Comparison of ENCODE assay signal across 1 cellular context in the genomic region with DNA sequence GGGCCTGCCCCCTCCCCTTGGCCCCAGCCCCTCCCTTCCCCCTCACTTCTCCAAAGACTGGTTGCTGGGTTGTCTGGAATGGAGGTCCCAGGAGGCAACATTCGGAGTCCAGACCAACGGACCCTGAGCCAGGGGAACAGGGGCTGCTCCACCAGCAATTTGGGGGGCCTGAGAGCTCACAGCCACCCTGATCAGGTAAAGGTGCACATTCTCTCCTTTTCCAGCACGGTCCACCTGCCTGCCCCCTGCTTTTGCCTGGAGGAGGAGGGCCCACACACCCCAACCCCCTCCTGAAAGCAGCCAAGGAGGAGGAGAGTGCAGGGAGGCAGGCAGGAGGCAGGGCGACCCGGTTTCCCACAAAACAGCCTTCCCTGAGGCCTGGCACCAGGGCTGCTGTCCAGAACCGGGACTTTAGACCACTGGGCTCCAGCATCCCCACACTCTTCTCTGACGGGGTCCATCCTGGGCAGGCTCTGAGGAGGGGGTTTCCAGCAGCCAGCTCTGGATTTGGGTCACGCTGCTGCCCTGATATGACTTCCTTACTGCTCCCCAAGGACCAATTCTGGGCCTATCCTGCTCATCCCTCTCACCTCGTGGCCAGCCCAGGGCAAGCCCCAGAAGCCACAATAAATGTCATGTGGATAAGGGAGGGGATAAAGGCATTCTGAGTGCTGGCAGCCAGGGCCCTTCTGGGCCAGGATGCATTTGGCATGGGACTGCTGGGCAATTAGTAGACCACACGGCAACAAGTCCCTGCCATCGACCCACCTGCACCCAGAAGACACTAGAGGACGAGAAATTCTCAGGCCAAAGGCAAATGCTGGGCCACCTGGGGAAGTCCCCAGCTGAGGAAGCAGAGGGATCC.
TF ChIP-seq lines count a peak whose summit lies in the region.

No MANE protein-coding gene starts in this region.

TF ChIP-seq in neural cell, 6 proteins besides CTCF, POLR2A, EP300 and RAD21:
- no peak for TF ChIP-seq POLR2AphosphoS5 (IDR thresholded peaks at IDR 0.05)
- TF ChIP-seq, protein P1, sequence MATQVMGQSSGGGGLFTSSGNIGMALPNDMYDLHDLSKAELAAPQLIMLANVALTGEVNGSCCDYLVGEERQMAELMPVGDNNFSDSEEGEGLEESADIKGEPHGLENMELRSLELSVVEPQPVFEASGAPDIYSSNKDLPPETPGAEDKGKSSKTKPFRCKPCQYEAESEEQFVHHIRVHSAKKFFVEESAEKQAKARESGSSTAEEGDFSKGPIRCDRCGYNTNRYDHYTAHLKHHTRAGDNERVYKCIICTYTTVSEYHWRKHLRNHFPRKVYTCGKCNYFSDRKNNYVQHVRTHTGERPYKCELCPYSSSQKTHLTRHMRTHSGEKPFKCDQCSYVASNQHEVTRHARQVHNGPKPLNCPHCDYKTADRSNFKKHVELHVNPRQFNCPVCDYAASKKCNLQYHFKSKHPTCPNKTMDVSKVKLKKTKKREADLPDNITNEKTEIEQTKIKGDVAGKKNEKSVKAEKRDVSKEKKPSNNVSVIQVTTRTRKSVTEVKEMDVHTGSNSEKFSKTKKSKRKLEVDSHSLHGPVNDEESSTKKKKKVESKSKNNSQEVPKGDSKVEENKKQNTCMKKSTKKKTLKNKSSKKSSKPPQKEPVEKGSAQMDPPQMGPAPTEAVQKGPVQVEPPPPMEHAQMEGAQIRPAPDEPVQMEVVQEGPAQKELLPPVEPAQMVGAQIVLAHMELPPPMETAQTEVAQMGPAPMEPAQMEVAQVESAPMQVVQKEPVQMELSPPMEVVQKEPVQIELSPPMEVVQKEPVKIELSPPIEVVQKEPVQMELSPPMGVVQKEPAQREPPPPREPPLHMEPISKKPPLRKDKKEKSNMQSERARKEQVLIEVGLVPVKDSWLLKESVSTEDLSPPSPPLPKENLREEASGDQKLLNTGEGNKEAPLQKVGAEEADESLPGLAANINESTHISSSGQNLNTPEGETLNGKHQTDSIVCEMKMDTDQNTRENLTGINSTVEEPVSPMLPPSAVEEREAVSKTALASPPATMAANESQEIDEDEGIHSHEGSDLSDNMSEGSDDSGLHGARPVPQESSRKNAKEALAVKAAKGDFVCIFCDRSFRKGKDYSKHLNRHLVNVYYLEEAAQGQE (IDR thresholded peaks at IDR 0.05; ENCODE audit: borderline replicate concordance) = no peak
- TF ChIP-seq SMC3 (conservative IDR thresholded peaks at IDR 0.05; ENCODE audit: poor library complexity) = no peak
- TF ChIP-seq MXI1 (conservative IDR thresholded peaks at IDR 0.05; ENCODE audit: poor library complexity, severe bottlenecking) = no peak
- no peak for TF ChIP-seq EZH2 (IDR thresholded peaks at IDR 0.05; ENCODE audit: borderline replicate concordance, insufficient read depth, low read length, poor library complexity, severe bottlenecking)
- TF ChIP-seq TAF1 (IDR thresholded peaks at IDR 0.05; ENCODE audit: low read depth) = no peak
